ENCODE assay signal across 12 cellular contexts in genomic region chr2:165743442-165743841, GRCh38. TPM values are rescaled to one million over a fixed set of nuclear protein-coding genes. Genes with fewer than 3 reads are reported as not detected.
DNase-seq lines count a peak whose midpoint lies in the region; ATAC-seq lines count a peak whose summit lies in the region.
"Had no signal": no experiment of that assay in that cellular context is flagged by ENCODE, and none has a peak within 500 bp of the region (broad histone marks: within the 10 kb centered on the region; RNA-seq: fewer than 3 reads in every experiment).

No MANE protein-coding gene starts in this region.

- H3K9me3 Mint-ChIP-seq in activated naive CD8-positive, alpha-beta T cell treated with anti-CD3 and anti-CD28 coated beads, Interleukin-2, amount 50 U/mL, for 24 hours, result peaks cover 4% of the 10 kb centered on the region
- H3K9me3 Mint-ChIP-seq in activated naive CD8-positive, alpha-beta T cell treated with anti-CD3 and anti-CD28 coated beads for 36 hours, result no peaks in the 10 kb centered on the region
- H3K9me3 Mint-ChIP-seq in stimulated activated memory B cell treated with anti-CD40 and anti-IgM and Interleukin-4, amounts not matched to agents 10 μg/mL and 1 μg/mL and 100 μg/mL, for 72 hours, result no peaks in the 10 kb centered on the region
- H3K9me3 Mint-ChIP-seq in activated T-helper 1 cell treated with anti-CD3 and anti-CD28 coated beads, Interleukin-12 subunit alpha, Interleukin-12 subunit beta, Interleukin-2, Interleukin-4 antibody, amounts not matched to agents 30 ng/mL and 10 ng/mL and 1 ng/mL, durations not matched to agents 14 hours and 24 hours and 36 hours, result no peaks in the 10 kb centered on the region

- H3K27ac Mint-ChIP-seq in activated naive CD8-positive, alpha-beta T cell treated with anti-CD3 and anti-CD28 coated beads, Interleukin-2, amount 50 U/mL, for 24 hours, result no peak overlapping the region
- H3K27ac Mint-ChIP-seq in activated naive CD8-positive, alpha-beta T cell treated with anti-CD3 and anti-CD28 coated beads for 36 hours, result no peak overlapping the region
- peak overlapping the region; percentile 20 for H3K27ac Mint-ChIP-seq in stimulated activated memory B cell treated with anti-CD40 and anti-IgM and Interleukin-4, amounts not matched to agents 10 μg/mL and 1 μg/mL and 100 μg/mL, for 72 hours
- no peak overlapping the region for H3K27ac Mint-ChIP-seq in activated T-helper 1 cell treated with anti-CD3 and anti-CD28 coated beads, Interleukin-12 subunit alpha, Interleukin-12 subunit beta, Interleukin-2, Interleukin-4 antibody, amounts not matched to agents 30 ng/mL and 10 ng/mL and 1 ng/mL, durations not matched to agents 14 hours and 24 hours and 36 hours
- H3K27ac Mint-ChIP-seq: activated CD4-positive, alpha-beta T cell treated with anti-CD3 and anti-CD28 coated beads, Interleukin-2, amount 10 ng/mL, durations not matched to agents 24 days and 14 days had no signal

- peaks cover 2% of the 10 kb centered on the region for H3K4me1 Mint-ChIP-seq in activated naive CD8-positive, alpha-beta T cell treated with anti-CD3 and anti-CD28 coated beads, Interleukin-2, amount 50 U/mL, for 24 hours
- no peaks in the 10 kb centered on the region for H3K4me1 Mint-ChIP-seq in activated naive CD8-positive, alpha-beta T cell treated with anti-CD3 and anti-CD28 coated beads for 36 hours
- peaks cover 10% of the 10 kb centered on the region for H3K4me1 Mint-ChIP-seq in stimulated activated memory B cell treated with anti-CD40 and anti-IgM and Interleukin-4, amounts not matched to agents 10 μg/mL and 1 μg/mL and 100 μg/mL, for 72 hours
- H3K4me1 Mint-ChIP-seq in activated T-helper 1 cell treated with anti-CD3 and anti-CD28 coated beads, Interleukin-12 subunit alpha, Interleukin-12 subunit beta, Interleukin-2, Interleukin-4 antibody, amounts not matched to agents 30 ng/mL and 10 ng/mL and 1 ng/mL, durations not matched to agents 14 hours and 24 hours and 36 hours (ENCODE audit: low read depth), result no peaks in the 10 kb centered on the region

- H3K27me3 Mint-ChIP-seq in activated naive CD8-positive, alpha-beta T cell treated with anti-CD3 and anti-CD28 coated beads, Interleukin-2, amount 50 U/mL, for 24 hours, result no peaks in the 10 kb centered on the region
- no peaks in the 10 kb centered on the region for H3K27me3 Mint-ChIP-seq in activated naive CD8-positive, alpha-beta T cell treated with anti-CD3 and anti-CD28 coated beads for 36 hours
- H3K27me3 Mint-ChIP-seq in stimulated activated memory B cell treated with anti-CD40 and anti-IgM and Interleukin-4, amounts not matched to agents 10 μg/mL and 1 μg/mL and 100 μg/mL, for 72 hours, result no peaks in the 10 kb centered on the region
- H3K27me3 Mint-ChIP-seq in activated T-helper 1 cell treated with anti-CD3 and anti-CD28 coated beads, Interleukin-12 subunit alpha, Interleukin-12 subunit beta, Interleukin-2, Interleukin-4 antibody, amounts not matched to agents 30 ng/mL and 10 ng/mL and 1 ng/mL, durations not matched to agents 14 hours and 24 hours and 36 hours (ENCODE audit: insufficient read depth), result no peaks in the 10 kb centered on the region
- H3K27me3 Mint-ChIP-seq: activated CD4-positive, alpha-beta T cell treated with anti-CD3 and anti-CD28 coated beads, Interleukin-2, amount 10 ng/mL, durations not matched to agents 24 days and 14 days had no signal

- peak; percentile 46 for ATAC-seq in activated naive CD8-positive, alpha-beta T cell treated with anti-CD3 and anti-CD28 coated beads, Interleukin-2, amount 50 U/mL, for 24 hours
- ATAC-seq in HG02870 (IDR thresholded peaks at IDR 0.05; ENCODE audit: unreplicated experiment), result peak; percentile 99
- peak; percentile 96 for ATAC-seq in stimulated activated memory B cell treated with anti-CD40 and anti-IgM and Interleukin-4, amounts not matched to agents 10 μg/mL and 1 μg/mL and 100 μg/mL, for 72 hours
- no peak for ATAC-seq in Right ventricle myocardium inferior
- ATAC-seq: K562 had no signal

- H3K36me3 Mint-ChIP-seq in activated naive CD8-positive, alpha-beta T cell treated with anti-CD3 and anti-CD28 coated beads, Interleukin-2, amount 50 U/mL, for 24 hours (ENCODE audit: low read depth), result no peaks in the 10 kb centered on the region
- no peaks in the 10 kb centered on the region for H3K36me3 Mint-ChIP-seq in activated naive CD8-positive, alpha-beta T cell treated with anti-CD3 and anti-CD28 coated beads for 36 hours
- peaks cover 13% of the 10 kb centered on the region for H3K36me3 Mint-ChIP-seq in stimulated activated memory B cell treated with anti-CD40 and anti-IgM and Interleukin-4, amounts not matched to agents 10 μg/mL and 1 μg/mL and 100 μg/mL, for 72 hours
- H3K36me3 Mint-ChIP-seq in activated T-helper 1 cell treated with anti-CD3 and anti-CD28 coated beads, Interleukin-12 subunit alpha, Interleukin-12 subunit beta, Interleukin-2, Interleukin-4 antibody, amounts not matched to agents 30 ng/mL and 10 ng/mL and 1 ng/mL, durations not matched to agents 14 hours and 24 hours and 36 hours (ENCODE audit: low read depth), result peaks cover 8% of the 10 kb centered on the region

- DNase-seq in activated naive CD8-positive, alpha-beta T cell treated with anti-CD3 and anti-CD28 coated beads, Interleukin-2, amount 50 U/mL, for 24 hours, result no peak
- no peak for DNase-seq in activated naive CD8-positive, alpha-beta T cell treated with anti-CD3 and anti-CD28 coated beads for 36 hours
- DNase-seq in KG1 (lab: John Stamatoyannopoulos, UW), result peak; percentile 14
- no peak for DNase-seq in stimulated activated CD4-positive, alpha-beta T cell treated with anti-CD3 and anti-CD28 coated beads, Interleukin-2, amount 100 ng/mL, for 48 hours
- DNase-seq in activated T-helper 1 cell treated with anti-CD3 and anti-CD28 coated beads, Interleukin-12 subunit alpha, Interleukin-12 subunit beta, Interleukin-2, Interleukin-4 antibody, amounts not matched to agents 30 ng/mL and 10 ng/mL and 1 ng/mL, durations not matched to agents 14 hours and 24 hours and 36 hours (ENCODE audit: low spot score), result no peak
- no peak for DNase-seq in Right ventricle myocardium inferior (ENCODE audit: missing footprints)
- DNase-seq: activated CD4-positive, alpha-beta T cell treated with anti-CD3 and anti-CD28 coated beads, Interleukin-2, amount 10 ng/mL, durations not matched to agents 24 days and 14 days; mesenchymal stem cell had no signal

- no peak overlapping the region for H3K4me3 Mint-ChIP-seq in activated naive CD8-positive, alpha-beta T cell treated with anti-CD3 and anti-CD28 coated beads, Interleukin-2, amount 50 U/mL, for 24 hours
- H3K4me3 Mint-ChIP-seq in activated naive CD8-positive, alpha-beta T cell treated with anti-CD3 and anti-CD28 coated beads for 36 hours, result no peak overlapping the region
- no peak overlapping the region for H3K4me3 Mint-ChIP-seq in stimulated activated memory B cell treated with anti-CD40 and anti-IgM and Interleukin-4, amounts not matched to agents 10 μg/mL and 1 μg/mL and 100 μg/mL, for 72 hours
- no peak overlapping the region for H3K4me3 Mint-ChIP-seq in activated T-helper 1 cell treated with anti-CD3 and anti-CD28 coated beads, Interleukin-12 subunit alpha, Interleukin-12 subunit beta, Interleukin-2, Interleukin-4 antibody, amounts not matched to agents 30 ng/mL and 10 ng/mL and 1 ng/mL, durations not matched to agents 14 hours and 24 hours and 36 hours
- H3K4me3 Mint-ChIP-seq: activated CD4-positive, alpha-beta T cell treated with anti-CD3 and anti-CD28 coated beads, Interleukin-2, amount 10 ng/mL, durations not matched to agents 24 days and 14 days had no signal

- intact Hi-C loops in activated T-helper 1 cell treated with anti-CD3 and anti-CD28 coated beads, Interleukin-12 subunit alpha, Interleukin-12 subunit beta, Interleukin-2, Interleukin-4 antibody, amounts not matched to agents 30 ng/mL and 10 ng/mL and 1 ng/mL, durations not matched to agents 14 hours and 24 hours and 36 hours (cut with micrococcal nuclease), result no loop called here
- intact Hi-C loops in Right ventricle myocardium inferior (cut with DNase I), result no loop called here

RNA-seq across cellular contexts. Expression of gene GALNT3, which starts 50.6 kb away (rescaled TPM):
- total RNA-seq in activated naive CD8-positive, alpha-beta T cell treated with anti-CD3 and anti-CD28 coated beads for 36 hours, result 1 to 10 TPM; 1.5 to 1.9 TPM
- total RNA-seq in activated T-helper 1 cell treated with anti-CD3 and anti-CD28 coated beads, Interleukin-12 subunit alpha, Interleukin-12 subunit beta, Interleukin-2, Interleukin-4 antibody, amounts not matched to agents 30 ng/mL and 10 ng/mL and 1 ng/mL, durations not matched to agents 14 hours and 24 hours and 36 hours, result 3.8 and 4.8 TPM in 2 replicates
- total RNA-seq in Right ventricle myocardium inferior, result not detected
- total RNA-seq: A172 had no signal
